9 cellular contexts compared by ENCODE assay signal in genomic region chr3:107208100-107208499, GRCh38.
DNase-seq lines count a peak whose midpoint lies in the region; ATAC-seq and TF ChIP-seq lines count a peak whose summit lies in the region.
"Had no signal": no experiment of that assay in that cellular context is flagged by ENCODE, and none has a peak within 500 bp of the region (broad histone marks: within the 10 kb centered on the region; RNA-seq: fewer than 3 reads in every experiment).

No MANE protein-coding gene starts in this region.

- peaks cover 5% of the 10 kb centered on the region for H3K4me1 Mint-ChIP-seq in activated CD4-positive, alpha-beta T cell treated with anti-CD3 and anti-CD28 coated beads, Interleukin-2, amount 10 ng/mL, durations not matched to agents 7 days and 5 days

- H3K27ac Mint-ChIP-seq in activated CD4-positive, alpha-beta T cell treated with anti-CD3 and anti-CD28 coated beads, Interleukin-2, amount 10 ng/mL, durations not matched to agents 7 days and 5 days = no peak overlapping the region
- H3K27ac Mint-ChIP-seq: T-helper 1 cell treated with Interleukin-12 subunit alpha and Interleukin-12 subunit beta and Interleukin-4 antibody, amounts not matched to agents 30 μg/mL and 1 μg/mL, for 36 hours had no signal

- H3K4me3 Mint-ChIP-seq in activated CD4-positive, alpha-beta T cell treated with anti-CD3 and anti-CD28 coated beads, Interleukin-2, amount 10 ng/mL, durations not matched to agents 7 days and 5 days = no peak overlapping the region
- H3K4me3 Mint-ChIP-seq: T-helper 1 cell treated with Interleukin-12 subunit alpha and Interleukin-12 subunit beta and Interleukin-4 antibody, amounts not matched to agents 30 μg/mL and 1 μg/mL, for 36 hours had no signal

- H3K36me3 Mint-ChIP-seq in activated CD4-positive, alpha-beta T cell treated with anti-CD3 and anti-CD28 coated beads, Interleukin-2, amount 10 ng/mL, durations not matched to agents 7 days and 5 days (ENCODE audit: low read depth) = no peaks in the 10 kb centered on the region

- TF ChIP-seq CTCF in astrocyte of the spinal cord (IDR thresholded peaks at IDR 0.05; ENCODE audit: low read depth, low read length) = no peak
- TF ChIP-seq CTCF in kidney epithelial cell (IDR thresholded peaks at IDR 0.05; ENCODE audit: insufficient read depth, low read length, poor library complexity, severe bottlenecking) = no peak
- TF ChIP-seq CTCF in testis (IDR thresholded peaks at IDR 0.05) = no peak

- in situ Hi-C loops in astrocyte of the spinal cord (cut with HindIII; ENCODE audit: low sequenced_read_pairs) = no loop called here

- H3K36me3 ChIP-seq in kidney epithelial cell (ENCODE audit: control insufficient read depth, insufficient read depth, low read length) = no peaks in the 10 kb centered on the region
- no peaks in the 10 kb centered on the region for H3K36me3 ChIP-seq in testis (ENCODE audit: low read depth, missing control alignments)

- peaks cover 41% of the 10 kb centered on the region for H3K4me1 ChIP-seq in testis

- peaks cover 26% of the 10 kb centered on the region for H3K27me3 Mint-ChIP-seq in activated CD4-positive, alpha-beta T cell treated with anti-CD3 and anti-CD28 coated beads, Interleukin-2, amount 10 ng/mL, durations not matched to agents 7 days and 5 days

- POLR2A ChIA-PET in activated CD4-positive, alpha-beta T cell treated with anti-CD3 and anti-CD28 coated beads, Interleukin-2, amount 10 ng/mL, durations not matched to agents 7 days and 5 days (lab: Charles Lee) = no interaction called here

- H3K4me3 ChIP-seq in astrocyte of the spinal cord (ENCODE audit: low read depth, low read length) = no peak overlapping the region
- no peak overlapping the region for H3K4me3 ChIP-seq in kidney epithelial cell (ENCODE audit: low read depth, low read length)
- H3K4me3 ChIP-seq in testis = no peak overlapping the region

- H3K27me3 ChIP-seq in kidney epithelial cell (ENCODE audit: control insufficient read depth, insufficient read depth, low read length) (no peaks in the 10 kb centered on the region), testis (no peaks in the 10 kb centered on the region)

- CTCF ChIA-PET in activated CD4-positive, alpha-beta T cell treated with anti-CD3 and anti-CD28 coated beads, Interleukin-2, amount 10 ng/mL, durations not matched to agents 7 days and 5 days (lab: Charles Lee) = interaction anchor here (0.5 to 1.0 kb wide), 2 partner anchors 8 to 142 kb away, joined by 3 read pairs; no protein-coding TSS in a partner anchor

- H3K9me3 ChIP-seq in testis = no peaks in the 10 kb centered on the region

- intact Hi-C loops in testis (cut with DNase I; ENCODE audit: low total_unique reads) = no loop called here

- H3K27ac ChIP-seq in testis = peak overlapping the region; percentile 81 to 92

- no peaks in the 10 kb centered on the region for H3K9me3 Mint-ChIP-seq in activated CD4-positive, alpha-beta T cell treated with anti-CD3 and anti-CD28 coated beads, Interleukin-2, amount 10 ng/mL, durations not matched to agents 7 days and 5 days
- H3K9me3 Mint-ChIP-seq: T-helper 1 cell treated with Interleukin-12 subunit alpha and Interleukin-12 subunit beta and Interleukin-4 antibody, amounts not matched to agents 30 μg/mL and 1 μg/mL, for 36 hours had no signal

- DNase-seq in NCI-H748 (lab: John Stamatoyannopoulos, UW; ENCODE audit: unreplicated experiment) (peak; percentile 28), NCI-H748 treated with DMSO at 0.1 percent for 48 hours (lab: John Stamatoyannopoulos, UW) (no peak), astrocyte of the spinal cord (ENCODE audit: low read depth, low spot score) (peak; percentile 99), kidney epithelial cell (ENCODE audit: low read depth) (peak; percentile 80), testis (peak; percentile 77)
- DNase-seq in activated CD4-positive, alpha-beta T cell treated with anti-CD3 and anti-CD28 coated beads, Interleukin-2, amount 10 ng/mL, durations not matched to agents 7 days and 5 days = no peak
- no peak for DNase-seq in activated CD8-positive, alpha-beta memory T cell treated with anti-CD3 and anti-CD28 coated beads, Interleukin-2, amount 50 U/mL, for 48 hours

- no peak for ATAC-seq in HG03039 (IDR thresholded peaks at IDR 0.05; ENCODE audit: unreplicated experiment)

- TF ChIP-seq POLR2A in testis (IDR thresholded peaks at IDR 0.05) = no peak

Comparison
In these comparisons a context has a peak if more than half of its experiments do, and no peak if none do; other contexts are left out.
1. DNase-seq: peak in NCI-H748 (single experiment), astrocyte of the spinal cord (single experiment), kidney epithelial cell (single experiment) and testis (single experiment); none in NCI-H748 treated with DMSO at 0.1 percent for 48 hours (single experiment), activated CD4-positive, alpha-beta T cell treated with anti-CD3 and anti-CD28 coated beads, Interleukin-2, amount 10 ng/mL, durations not matched to agents 7 days and 5 days (single experiment) and activated CD8-positive, alpha-beta memory T cell treated with anti-CD3 and anti-CD28 coated beads, Interleukin-2, amount 50 U/mL, for 48 hours (single experiment).